Comparison of ENCODE assay signal across 8 cellular contexts in the genomic region with DNA sequence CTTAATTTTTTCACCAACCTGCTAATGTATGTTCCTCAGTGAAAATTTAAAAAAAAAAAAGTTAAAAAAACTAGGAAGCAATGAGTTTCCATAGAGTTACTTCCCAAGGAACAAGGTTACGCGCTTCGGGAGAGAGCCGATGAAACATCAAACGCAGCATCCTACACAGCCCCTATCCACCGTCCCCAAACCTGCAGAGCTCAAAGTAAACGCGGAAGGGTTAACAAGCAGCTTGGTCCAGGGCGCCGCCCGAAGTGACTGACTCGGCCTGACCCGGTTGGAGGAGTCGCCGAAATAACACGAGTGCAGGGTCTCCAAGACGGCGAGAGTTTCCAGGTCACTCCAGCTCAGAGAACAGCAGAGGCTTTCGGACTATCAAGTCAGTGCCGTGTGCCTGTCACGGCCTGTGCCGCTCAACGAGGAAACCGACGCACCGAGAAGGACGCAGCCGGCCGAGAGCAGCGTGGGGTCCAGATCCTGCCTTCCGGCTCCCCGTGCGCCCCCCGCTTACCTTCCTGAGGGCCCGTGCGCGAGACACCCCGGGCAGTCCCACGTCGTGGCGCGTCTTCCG. TPM values are rescaled to one million over a fixed set of nuclear protein-coding genes. Genes with fewer than 3 reads are reported as not detected.
A peak's percentile ranks its signal among the peaks of the same experiment; 100 is the strongest.
DNase-seq lines count a peak whose midpoint lies in the region; ATAC-seq and TF ChIP-seq lines count a peak whose summit lies in the region.

No MANE protein-coding gene starts in this region.

- H2AFZ ChIP-seq in OCI-LY7 (ENCODE audit: low read length): peak overlapping the region; percentile 45; the same call in 1 of the 2 replicates

- H3K4me1 ChIP-seq in OCI-LY7 (ENCODE audit: insufficient read depth, low read length, poor library complexity, severe bottlenecking) (peaks cover 22% of the 10 kb centered on the region), subcutaneous abdominal adipose tissue (ENCODE audit: control insufficient read depth in 5 of 5, insufficient read depth in 5 of 5, low read length in 5 of 5) (peaks cover 10 to 50% (median 45%) of the 10 kb centered on the region in 5 donors)

- intact Hi-C loops in OCI-LY7 (cut with micrococcal nuclease; ENCODE audit: unreplicated experiment) (loop anchor here (2.0 to 10.0 kb wide), 3 partner anchors 112 to 498 kb away; a partner anchor contains a TSS), left colon (cut with DNase I, micrococcal nuclease) (no loop called here)

- H3K4me2 ChIP-seq in OCI-LY7 (ENCODE audit: low read length): peak overlapping the region; percentile 78

- peaks cover 8% of the 10 kb centered on the region for H4K20me1 ChIP-seq in OCI-LY7 (ENCODE audit: insufficient read depth, low read length)

- ATAC-seq in GM18502 (IDR thresholded peaks at IDR 0.05; ENCODE audit: poor library complexity, unreplicated experiment) (peak; percentile 31), HG02973 (IDR thresholded peaks at IDR 0.05; ENCODE audit: unreplicated experiment) (peak; percentile 22), left colon (peak; percentile 36)

- H3K9ac ChIP-seq in subcutaneous abdominal adipose tissue (ENCODE audit: low read length in 5 of 5): peak overlapping the region in 4 of 5 donors; percentile 81 to 94 (median 88)

- DNase-seq in AG09309 (ENCODE audit: low read depth) (no peak), OCI-LY7 (ENCODE audit: low spot score) (peak; percentile 79), cardiac fibroblast (ENCODE audit: low read depth in 2 of 2) (peak; percentile 55 to 63), left colon (no peak)
- DNase-seq in stimulated activated CD4-positive, alpha-beta T cell treated with anti-CD3 and anti-CD28 coated beads, Interleukin-4, amount 100 ng/mL, for 4 hours: no peak

- H3K9me3 ChIP-seq in OCI-LY7 (ENCODE audit: low read length) (no peaks in the 10 kb centered on the region), subcutaneous abdominal adipose tissue (ENCODE audit: control insufficient read depth in 5 of 5, low read length in 5 of 5) (no peaks in the 10 kb centered on the region)

- peak overlapping the region; percentile 82 for H3K4me3 ChIP-seq in AG09309 (ENCODE audit: control insufficient read depth, low read depth, low read length)
- H3K4me3 ChIP-seq in OCI-LY7 (ENCODE audit: low read depth, low read length, poor library complexity, severe bottlenecking): peak overlapping the region; percentile 83
- H3K4me3 ChIP-seq in cardiac fibroblast (replicated peaks in 1 of 2; ENCODE audit: low read depth in 2 of 2, low read length in 2 of 2): peak overlapping the region; percentile 94 to 95
- peak overlapping the region; percentile 85 to 90 (median 87) for H3K4me3 ChIP-seq in subcutaneous abdominal adipose tissue (ENCODE audit: low read depth in 1 of 5, low read length in 5 of 5)

- H3K36me3 ChIP-seq in OCI-LY7 (ENCODE audit: insufficient read depth, low read length) (peaks cover 33% of the 10 kb centered on the region), subcutaneous abdominal adipose tissue (ENCODE audit: control insufficient read depth in 5 of 5, insufficient read depth in 5 of 5, low read length in 5 of 5) (peaks cover under 1 to 5% (median 5%) of the 10 kb centered on the region in 5 donors)

- POLR2A ChIA-PET in OCI-LY7 (lab: Charles Lee): interaction anchor here (0.5 to 1.5 kb wide), 8 partner anchors 16 to 392 kb away, joined by 3 to 6 read pairs (median 4); no protein-coding TSS in a partner anchor

- CTCF ChIA-PET in OCI-LY7 (lab: Charles Lee; ENCODE audit: unreplicated experiment): interaction anchor here (1.0 kb wide), 1 partner anchor 275 kb away, joined by 4 read pairs; no protein-coding TSS in a partner anchor

- TF ChIP-seq CTCF in AG09309 (IDR thresholded peaks at IDR 0.05; ENCODE audit: control insufficient read depth, insufficient read depth, low read depth, low read length, missing control alignments) (no peak), OCI-LY7 (conservative IDR thresholded peaks at IDR 0.05; ENCODE audit: low read length) (no peak), cardiac fibroblast (IDR thresholded peaks at IDR 0.05; ENCODE audit: low read depth, low read length) (no peak)

- H3K27me3 ChIP-seq in subcutaneous abdominal adipose tissue (ENCODE audit: control insufficient read depth in 5 of 5, insufficient read depth in 4 of 5, low read length in 5 of 5): no peaks in the 10 kb centered on the region

- H3K9me2 ChIP-seq in OCI-LY7 (ENCODE audit: insufficient read depth, low read length): no peaks in the 10 kb centered on the region

- peaks cover 56% of the 10 kb centered on the region for H3K79me2 ChIP-seq in OCI-LY7 (ENCODE audit: insufficient read depth, low read depth, low read length)

- H3K27ac ChIP-seq in OCI-LY7 (ENCODE audit: low read depth, low read length, poor library complexity, severe bottlenecking) (peak overlapping the region; percentile 69), subcutaneous abdominal adipose tissue (ENCODE audit: low read depth, low read length) (peak overlapping the region; percentile 86)

- BruUV-seq in OCI-LY7 (replicated peaks; lab: Mats Ljungman, UMichigan): no TSS peak

RNA-seq across cellular contexts. Expression of a gene that starts 0.5 kb away (rescaled TPM):
- total RNA-seq in OCI-LY7 (2014; rRNA removed; shearing (Covaris generic)): 31.7 and 35.9 TPM in 2 replicates
- 56.7 and 66.2 TPM in 2 replicates for total RNA-seq in OCI-LY7 (2022)
- total RNA-seq in left colon: 10 to 100 TPM; 20.4 to 22.9 TPM

RNA-seq across cellular contexts. Expression of a gene that starts 0.7 kb away (rescaled TPM):
- total RNA-seq in OCI-LY7 (2014; rRNA removed; shearing (Covaris generic)): 5.3 and 6.5 TPM in 2 replicates
- total RNA-seq in OCI-LY7 (2022) (8.9 and 9.1 TPM in 2 replicates), left colon (1 to 10 TPM; 1.7 to 3.9 TPM)

Comparison
In these comparisons a context has a peak if more than half of its experiments do, and no peak if none do; other contexts are left out.
1. DNase-seq: peak in OCI-LY7 (single experiment) and cardiac fibroblast (2 of 2); none in AG09309 (single experiment), left colon (0 of 2) and stimulated activated CD4-positive, alpha-beta T cell treated with anti-CD3 and anti-CD28 coated beads, Interleukin-4, amount 100 ng/mL, for 4 hours (0 of 2).
2. Peak in every context shown above with its lines, with median percentiles within 50 percentile points of each other: H3K4me3 ChIP-seq and ATAC-seq.